In genomic region chr10:133022784-133023115, GRCh38 we compare ENCODE assay signal across 26 cellular contexts.
DNase-seq lines count a peak whose midpoint lies in the region; TF ChIP-seq lines count a peak whose summit lies in the region.
"Had no signal": no experiment of that assay in that cellular context is flagged by ENCODE, and none has a peak within 500 bp of the region (broad histone marks: within the 10 kb centered on the region; RNA-seq: fewer than 3 reads in every experiment).

No MANE protein-coding gene starts in this region.

- H3K36me3 ChIP-seq in BLaER1 treated with 17β-estradiol and CSF1 and Interleukin-3, amounts not matched to agents 10 nM and 100 nM: no peaks in the 10 kb centered on the region
- no peaks in the 10 kb centered on the region for H3K36me3 ChIP-seq in WERI-Rb-1
- H3K36me3 ChIP-seq: ovary, suprapubic skin had no signal

- H3K27ac ChIP-seq in BLaER1 treated with 17β-estradiol and CSF1 and Interleukin-3, amounts not matched to agents 10 nM and 100 nM: no peak overlapping the region
- peak overlapping the region; percentile 49 for H3K27ac ChIP-seq in WERI-Rb-1
- H3K27ac ChIP-seq: HL-60, ovary, PC-9, suprapubic skin had no signal

- peaks cover 7 to 45% (median 36%) of the 10 kb centered on the region in 10 experiments; a peak in 19 of 20 replicates for H3K4me1 ChIP-seq in BLaER1 treated with 17β-estradiol and CSF1 and Interleukin-3, amounts not matched to agents 10 nM and 100 nM
- H3K4me1 ChIP-seq: suprapubic skin had no signal

- H4K20me1 ChIP-seq in BLaER1 treated with 17β-estradiol and CSF1 and Interleukin-3, amounts not matched to agents 10 nM and 100 nM: peaks cover 0 to 18% (median 0%) of the 10 kb centered on the region in 11 experiments; a peak in 3 of 22 replicates

- peaks cover 0 to 4% (median under 1%) of the 10 kb centered on the region in 11 experiments; a peak in 7 of 22 replicates for H3K9me3 ChIP-seq in BLaER1 treated with 17β-estradiol and CSF1 and Interleukin-3, amounts not matched to agents 10 nM and 100 nM (replicated peaks in 1 of 11)
- H3K9me3 ChIP-seq in WERI-Rb-1 (ENCODE audit: severe bottlenecking): peaks cover 4% of the 10 kb centered on the region
- H3K9me3 ChIP-seq: suprapubic skin had no signal

- DNase-seq in WERI-Rb-1 (peak; percentile 73), left kidney (ENCODE audit: low read depth, low spot score) (peak; percentile 85), retina (peak; percentile 67), LoVo (ENCODE audit: low spot score) (no peak), NCI-H69 (lab: John Stamatoyannopoulos, UW) (no peak), NCI-H446 (lab: John Stamatoyannopoulos, UW) (no peak)
- DNase-seq: activated CD4-positive, alpha-beta T cell treated with anti-CD3 and anti-CD28 coated beads, Interleukin-2, amount 50 U/mL, for 48 hours; activated CD8-positive, alpha-beta memory T cell treated with anti-CD3 and anti-CD28 coated beads, Interleukin-2, amount 50 U/mL, for 48 hours; activated naive CD4-positive, alpha-beta T cell treated with anti-CD3 and anti-CD28 coated beads, Interleukin-2, amount 50 U/mL, for 16 hours; CD4-positive, CD25-positive, alpha-beta regulatory T cell; endodermal cell; foreskin melanocyte; hippocampal formation; Kasumi-1; midbrain; MV-4-11; naive thymus-derived CD8-positive, alpha-beta T cell; NCI-H446 treated with DMSO at 0.1 percent for 48 hours; ovary; PC-9; SIG-M5; stimulated activated naive B cell treated with anti-CD40 and anti-IgM and Interleukin-4, amounts not matched to agents 10 μg/mL and 1 μg/mL and 100 μg/mL, for 72 hours had no signal

- TF ChIP-seq CTCF in WERI-Rb-1 (IDR thresholded peaks at IDR 0.05; ENCODE audit: low read depth, low read length): no peak

- no peak overlapping the region for H3K4me3 ChIP-seq in BLaER1 treated with 17β-estradiol and CSF1 and Interleukin-3, amounts not matched to agents 10 nM and 100 nM
- H3K4me3 ChIP-seq in WERI-Rb-1 (ENCODE audit: low read depth, low read length): no peak overlapping the region
- H3K4me3 ChIP-seq: GM23338, ovary, PC-9, suprapubic skin had no signal

- peak overlapping the region; percentile 45 to 81 (median 73); a peak in 21 of 22 replicates for H3K4me2 ChIP-seq in BLaER1 treated with 17β-estradiol and CSF1 and Interleukin-3, amounts not matched to agents 10 nM and 100 nM
- H3K4me2 ChIP-seq: GM23338, PC-9 had no signal

- H3K27me3 ChIP-seq in BLaER1 treated with 17β-estradiol and CSF1 and Interleukin-3, amounts not matched to agents 10 nM and 100 nM: peaks cover 5 to 45% (median 36%) of the 10 kb centered on the region in 11 experiments; a peak in 19 of 22 replicates
- no peaks in the 10 kb centered on the region for H3K27me3 ChIP-seq in WERI-Rb-1 (ENCODE audit: insufficient read depth, low read depth, severe bottlenecking)
- H3K27me3 ChIP-seq: ovary had no signal

- H3K9ac ChIP-seq in BLaER1 treated with 17β-estradiol and CSF1 and Interleukin-3, amounts not matched to agents 10 nM and 100 nM: peak overlapping the region in 1 of 11 experiments; percentile 44; a peak in 2 of 22 replicates

Comparison
In these comparisons a context has a peak if more than half of its experiments do, and no peak if none do; other contexts are left out.
1. DNase-seq: peak in WERI-Rb-1 (single experiment), left kidney (single experiment) and retina (single experiment); none in LoVo (single experiment), NCI-H69 (single experiment) and NCI-H446 (0 of 2).